Comparison of ENCODE assay signal across 8 cellular contexts in the genomic region with DNA sequence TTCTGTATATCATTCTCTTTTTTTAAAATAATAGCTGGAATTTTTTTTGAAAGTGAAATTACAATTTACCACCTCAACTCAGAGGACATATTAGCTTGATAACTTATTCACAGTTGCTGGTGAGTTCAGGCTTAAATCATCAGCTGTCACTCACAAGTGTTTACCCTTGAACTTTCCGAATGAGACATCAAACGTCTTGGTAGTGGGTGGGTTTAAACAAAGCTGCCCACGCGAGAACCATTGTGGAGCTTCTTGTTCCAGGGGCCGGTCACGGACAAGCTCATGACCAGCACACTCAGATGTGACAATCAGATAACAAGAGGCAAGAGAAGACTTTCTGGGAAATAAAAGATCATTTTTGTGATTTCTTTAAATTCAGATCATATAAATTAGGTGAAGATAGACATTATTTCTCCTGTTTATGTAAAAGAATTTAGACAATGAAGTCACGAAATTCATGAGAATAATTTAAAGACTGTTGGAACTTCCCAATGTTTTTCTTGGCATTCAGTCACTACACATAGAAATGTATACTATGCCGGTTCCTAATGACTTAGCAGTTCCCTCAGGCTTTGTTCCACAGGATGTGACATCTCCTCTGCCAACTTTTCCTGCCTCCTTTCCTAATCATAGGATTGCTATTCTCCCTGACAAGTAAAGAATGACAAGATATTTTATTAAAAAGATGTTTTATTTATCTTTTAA. TPM values are rescaled to one million over a fixed set of nuclear protein-coding genes. Genes with fewer than 3 reads are reported as not detected.
DNase-seq lines count a peak whose midpoint lies in the region; ATAC-seq and TF ChIP-seq lines count a peak whose summit lies in the region.

No MANE protein-coding gene starts in this region.

- H3K36me3 ChIP-seq in HUES6 (ENCODE audit: control insufficient read depth, insufficient read depth, low read length) = no peaks in the 10 kb centered on the region
- no peaks in the 10 kb centered on the region for H3K36me3 ChIP-seq in breast epithelium
- H3K36me3 ChIP-seq in prostate gland = no peaks in the 10 kb centered on the region

- TF ChIP-seq CTCF in breast epithelium (IDR thresholded peaks at IDR 0.05) (no peak), prostate gland (IDR thresholded peaks at IDR 0.05) (no peak)

- no peak overlapping the region for H3K9ac ChIP-seq in HUES6 (ENCODE audit: low read length)

- peak overlapping the region; percentile 57 for H3K27ac ChIP-seq in HUES6 (ENCODE audit: low read depth, low read length)
- H3K27ac ChIP-seq in breast epithelium = peak overlapping the region; percentile 40 to 53
- H3K27ac ChIP-seq in prostate gland = peak overlapping the region in 1 of 2 donors; percentile 58

- ATAC-seq in GM19328 (IDR thresholded peaks at IDR 0.05; ENCODE audit: unreplicated experiment) = peak; percentile 49

- H3K9me3 ChIP-seq in HUES6 (ENCODE audit: control insufficient read depth, insufficient read depth, low read depth, low read length) = no peaks in the 10 kb centered on the region
- H3K9me3 ChIP-seq in breast epithelium = no peaks in the 10 kb centered on the region
- H3K9me3 ChIP-seq in prostate gland = no peaks in the 10 kb centered on the region

- peak; percentile 34 for DNase-seq in Ammon's horn (ENCODE audit: low spot score)
- DNase-seq in breast epithelium (ENCODE audit: low spot score in 2 of 2) = no peak
- DNase-seq in lung microvascular endothelial cell (ENCODE audit: low read depth in 2 of 2) = peak; percentile 91 to 94
- DNase-seq in DMS 273 treated with DMSO at 0.1 percent for 48 hours (lab: John Stamatoyannopoulos, UW) = no peak
- DNase-seq in NCI-H1930 (lab: John Stamatoyannopoulos, UW) = no peak
- DNase-seq in prostate gland (ENCODE audit: low spot score) = no peak

- intact Hi-C loops in breast epithelium (cut with DNase I; ENCODE audit: low total_unique reads) = no loop called here
- intact Hi-C loops in prostate gland (cut with DNase I) = loop anchor here (1.0 to 10.0 kb wide), 3 partner anchors 167 to 614 kb away; partner anchors contain the start of gene ANKRD28

- no peak overlapping the region for H3K4me3 ChIP-seq in HUES6 (ENCODE audit: low read depth, low read length)
- H3K4me3 ChIP-seq in breast epithelium = peak overlapping the region; percentile 17 to 40 (median 31)
- no peak overlapping the region for H3K4me3 ChIP-seq in prostate gland

- TF ChIP-seq POLR2A in breast epithelium (IDR thresholded peaks at IDR 0.05) = no peak
- TF ChIP-seq POLR2A in prostate gland (IDR thresholded peaks at IDR 0.05) = no peak

- H3K4me1 ChIP-seq in HUES6 (ENCODE audit: control insufficient read depth, insufficient read depth, low read length) = peaks cover 51% of the 10 kb centered on the region
- H3K4me1 ChIP-seq in breast epithelium = peaks cover 0 to 7% of the 10 kb centered on the region in 2 donors
- peaks cover 13% of the 10 kb centered on the region for H3K4me1 ChIP-seq in prostate gland (replicated peaks)

- 20% methylated on average over 8 of the region's 8 CpGs for WGBS in prostate gland

- H3K27me3 ChIP-seq in HUES6 (ENCODE audit: control insufficient read depth, insufficient read depth, low read length) (no peaks in the 10 kb centered on the region), breast epithelium (no peaks in the 10 kb centered on the region), prostate gland (replicated peaks; ENCODE audit: insufficient read depth) (no peaks in the 10 kb centered on the region)

RNA-seq across cellular contexts. Expression of gene BTD, which starts 29.3 kb away (rescaled TPM):
- total RNA-seq in breast epithelium = 10 to 100 TPM; 30.2 to 89.8 (median 35.1) TPM
- 29.9 and 41.1 TPM in 2 replicates for total RNA-seq in lung microvascular endothelial cell
- 10 to 100 TPM; 34.4 to 42.7 TPM for total RNA-seq in prostate gland

RNA-seq across cellular contexts. Expression of gene HACL1, which starts 29.4 kb away (rescaled TPM):
- 10 to 100 TPM; 27.7 to 40.3 (median 28.8) TPM for total RNA-seq in breast epithelium
- 24.8 and 26.2 TPM in 2 replicates for total RNA-seq in lung microvascular endothelial cell
- total RNA-seq in prostate gland = 10 to 100 TPM; 27.9 to 30.6 TPM

Comparison
In these comparisons a context has a peak if more than half of its experiments do, and no peak if none do; other contexts are left out.
1. DNase-seq: peak in Ammon's horn (single experiment) and lung microvascular endothelial cell (2 of 2); none in breast epithelium (0 of 2), DMS 273 treated with DMSO at 0.1 percent for 48 hours (single experiment), NCI-H1930 (0 of 2) and prostate gland (single experiment).
2. H3K4me3 ChIP-seq: peak in breast epithelium (3 of 3); none in HUES6 (single experiment) and prostate gland (0 of 2).